8 cellular contexts compared by ENCODE assay signal in genomic region chr6:16420715-16421461, GRCh38.
DNase-seq lines count a peak whose midpoint lies in the region; ATAC-seq, FAIRE-seq and TF ChIP-seq lines count a peak whose summit lies in the region.

No MANE protein-coding gene starts in this region.

- peak; percentile 47 for FAIRE-seq in GM12878 (lab: Jason Lieb, UNC)

- POLR2A ChIA-PET in GM12878 (lab: Charles Lee), result interaction anchor here (0.6 to 5.0 kb wide), 20 partner anchors 11 to 338 kb away, joined by 3 to 134 read pairs (median 6); no protein-coding TSS in a partner anchor

- peaks cover 14% of the 10 kb centered on the region for H3K79me2 ChIP-seq in GM12878 (ENCODE audit: control insufficient read depth, insufficient read depth, low read length)

- BruUV-seq in GM12878 (replicated peaks; lab: Mats Ljungman, UMichigan), result no TSS peak

- CTCF ChIA-PET in GM12878 (lab: Yijun Ruan, JAX), result interaction anchor here (0.6 to 4.2 kb wide), 24 partner anchors 10 to 342 kb away, joined by 3 to 51 read pairs (median 7); no protein-coding TSS in a partner anchor

- TF ChIP-seq CTCF in HFFc6 (IDR thresholded peaks at IDR 0.05) (no peak), GM12878 (IDR thresholded peaks at IDR 0.05 in 2 of 3, conservative IDR thresholded peaks at IDR 0.05 in 1 of 3; ENCODE audit: control insufficient read depth in 2 of 3, extremely low read depth in 1 of 3, insufficient read depth in 1 of 3, low read depth in 3 of 3, low read length in 3 of 3) (no peak), foreskin keratinocyte (conservative IDR thresholded peaks at IDR 0.05) (no peak)

- peak; percentile 88 for DNase-seq in HFFc6
- DNase-seq in NCI-H82 (lab: John Stamatoyannopoulos, UW), result peak; percentile 54
- DNase-seq in GM12878 (ENCODE audit: low read depth, low spot score), result peak; percentile 97
- no peak for DNase-seq in natural killer cell treated with Interleukin-12 subunit alpha and Interleukin-12 subunit beta and Interleukin-15 and Interleukin-18, amount 100 ng/mL, for 72 hours (ENCODE audit: low spot score)
- no peak for DNase-seq in foreskin keratinocyte
- DNase-seq in COLO668 (lab: John Stamatoyannopoulos, UW; ENCODE audit: unreplicated experiment), result no peak
- no peak for DNase-seq in superior temporal gyrus (ENCODE audit: extremely low spot score)

- intact Hi-C loops in GM12878 (cut with micrococcal nuclease; ENCODE audit: unreplicated experiment), result loop anchor here (1.0 to 5.0 kb wide), 3 partner anchors 50 to 266 kb away; no protein-coding TSS in a partner anchor

- H3K4me1 ChIP-seq in GM12878 (ENCODE audit: control insufficient read depth, insufficient read depth, low read length), result peaks cover 36% of the 10 kb centered on the region
- no peaks in the 10 kb centered on the region for H3K4me1 ChIP-seq in foreskin keratinocyte

- H3K36me3 ChIP-seq in GM12878 (ENCODE audit: control insufficient read depth in 2 of 2, insufficient read depth in 2 of 2, low read length in 1 of 2), result peaks cover 0 to 4% of the 10 kb centered on the region in 2 experiments; a peak in 1 of 4 replicates

- peak; percentile 48; the same call in 1 of the 2 replicates for TF ChIP-seq POLR2A in GM12878 (IDR thresholded peaks at IDR 0.05; ENCODE audit: low read depth, low read length)

- H3K9me3 Mint-ChIP-seq in HFFc6, result no peaks in the 10 kb centered on the region
- H3K9me3 Mint-ChIP-seq in natural killer cell treated with Interleukin-12 subunit alpha and Interleukin-12 subunit beta and Interleukin-15 and Interleukin-18, amount 100 ng/mL, for 72 hours, result no peaks in the 10 kb centered on the region

- no peak overlapping the region for H3K4me3 ChIP-seq in GM12878

- no peaks in the 10 kb centered on the region for H3K9me3 ChIP-seq in GM12878 (replicated peaks; ENCODE audit: control insufficient read depth, insufficient read depth, low read length)

- TF ChIP-seq RAD21 in GM12878 (IDR thresholded peaks at IDR 0.05; ENCODE audit: insufficient read depth, low read depth, low read length), result 0 out of 2 replicates have a peak, but pooled peaks have one; percentile 18

- H3K36me3 Mint-ChIP-seq in HFFc6 (ENCODE audit: low read depth), result no peaks in the 10 kb centered on the region
- no peaks in the 10 kb centered on the region for H3K36me3 Mint-ChIP-seq in natural killer cell treated with Interleukin-12 subunit alpha and Interleukin-12 subunit beta and Interleukin-15 and Interleukin-18, amount 100 ng/mL, for 72 hours

- peaks cover 36% of the 10 kb centered on the region for H3K4me1 Mint-ChIP-seq in HFFc6 (ENCODE audit: low read depth)
- H3K4me1 Mint-ChIP-seq in natural killer cell treated with Interleukin-12 subunit alpha and Interleukin-12 subunit beta and Interleukin-15 and Interleukin-18, amount 100 ng/mL, for 72 hours (ENCODE audit: low read depth in 2 of 2), result peaks cover 49 to 50% of the 10 kb centered on the region in 2 donors

- peak overlapping the region; percentile 98 for H3K27ac ChIP-seq in GM12878 (ENCODE audit: control insufficient read depth, insufficient read depth)
- H3K27ac ChIP-seq in foreskin keratinocyte, result no peak overlapping the region

- peak; percentile 36 for ATAC-seq in GM18520 (IDR thresholded peaks at IDR 0.05; ENCODE audit: unreplicated experiment)
- ATAC-seq in GM12878, result peak; percentile 68
- ATAC-seq in natural killer cell treated with Interleukin-12 subunit alpha and Interleukin-12 subunit beta and Interleukin-15 and Interleukin-18, amount 100 ng/mL, for 72 hours, result peak; percentile 84 to 87
- no peak for ATAC-seq in foreskin keratinocyte

- H3K27ac Mint-ChIP-seq in HFFc6, result peak overlapping the region; percentile 90
- H3K27ac Mint-ChIP-seq in natural killer cell treated with Interleukin-12 subunit alpha and Interleukin-12 subunit beta and Interleukin-15 and Interleukin-18, amount 100 ng/mL, for 72 hours, result peak overlapping the region; percentile 97 to 99

- SMC1A ChIA-PET in GM12878 (lab: Charles Lee; ENCODE audit: uncharacterized antibody, unreplicated experiment), result interaction anchor here (0.6 to 8.5 kb wide), 44 partner anchors 7 to 342 kb away, joined by 3 to 338 read pairs (median 4); partner anchors contain the start of gene ATXN1

- H3K27me3 Mint-ChIP-seq in HFFc6 (ENCODE audit: insufficient read depth), result no peaks in the 10 kb centered on the region
- no peaks in the 10 kb centered on the region for H3K27me3 Mint-ChIP-seq in natural killer cell treated with Interleukin-12 subunit alpha and Interleukin-12 subunit beta and Interleukin-15 and Interleukin-18, amount 100 ng/mL, for 72 hours

- H3K4me3 Mint-ChIP-seq in HFFc6, result peak overlapping the region; percentile 79
- H3K4me3 Mint-ChIP-seq in natural killer cell treated with Interleukin-12 subunit alpha and Interleukin-12 subunit beta and Interleukin-15 and Interleukin-18, amount 100 ng/mL, for 72 hours, result peak overlapping the region; percentile 84

- RAD21 ChIA-PET in GM12878 (lab: Charles Lee; ENCODE audit: unreplicated experiment), result interaction anchor here (0.8 to 3.9 kb wide), 37 partner anchors 8 to 342 kb away, joined by 3 to 215 read pairs (median 6); partner anchors contain the start of gene ATXN1

- H4K20me1 ChIP-seq in GM12878 (ENCODE audit: control insufficient read depth, insufficient read depth), result no peaks in the 10 kb centered on the region

- peak; percentile 91; a peak in 3 of 4 replicates for TF ChIP-seq EP300 in GM12878 (IDR thresholded peaks at IDR 0.05; ENCODE audit: borderline replicate concordance in 1 of 2, control insufficient read depth in 1 of 2, low read depth in 2 of 2, low read length in 2 of 2)

- no peaks in the 10 kb centered on the region for H3K27me3 ChIP-seq in GM12878 (replicated peaks in 1 of 2; ENCODE audit: control insufficient read depth in 2 of 2, insufficient read depth in 2 of 2, low read length in 1 of 2)
- no peaks in the 10 kb centered on the region for H3K27me3 ChIP-seq in foreskin keratinocyte

- in situ Hi-C loops in GM12878 (cut with MboI), result loop anchor here (5.0 kb wide), 2 partner anchors 51 to 176 kb away; no protein-coding TSS in a partner anchor

- H3K4me2 ChIP-seq in GM12878 (ENCODE audit: control insufficient read depth, insufficient read depth), result peak overlapping the region; percentile 75

- H3K9ac ChIP-seq in GM12878 (ENCODE audit: control insufficient read depth, insufficient read depth, low read length), result peak overlapping the region; percentile 75

- 1% methylated on average over 7 of the region's 7 CpGs for WGBS in GM12878 (ENCODE audit: insufficient coverage, insufficient replicate concordance, low lambda C conversion rate, missing lambda C conversion rate)

- H2AFZ ChIP-seq in GM12878 (ENCODE audit: control insufficient read depth, low read depth, low read length), result peak overlapping the region; percentile 9; the same call in 1 of the 2 replicates

TF ChIP-seq in GM12878, 131 proteins besides CTCF, POLR2A, EP300 and RAD21 (continues in another document):
- TF ChIP-seq ZNF622 (IDR thresholded peaks at IDR 0.05), result no peak
- peak; percentile 68 for TF ChIP-seq EED (IDR thresholded peaks at IDR 0.05; ENCODE audit: low read depth)
- peak; percentile 74 for TF ChIP-seq IKZF1 (conservative IDR thresholded peaks at IDR 0.05)
- peak; percentile 30; the same call in 1 of the 2 replicates for TF ChIP-seq SMC3 (IDR thresholded peaks at IDR 0.05; ENCODE audit: borderline replicate concordance, low read length)
- peak; percentile 32; the same call in 1 of the 2 replicates for TF ChIP-seq PAX5 (IDR thresholded peaks at IDR 0.05; ENCODE audit: borderline replicate concordance, low read depth, low read length)
- no peak for TF ChIP-seq E4F1 (IDR thresholded peaks at IDR 0.05; ENCODE audit: borderline replicate concordance, partially characterized antibody)
- peak; percentile 98 for TF ChIP-seq POU2F2 (IDR thresholded peaks at IDR 0.05; ENCODE audit: borderline replicate concordance, low read depth, low read length)
- peak; percentile 57; the same call in 1 of the 2 replicates for TF ChIP-seq CHD2 (IDR thresholded peaks at IDR 0.05; ENCODE audit: borderline replicate concordance, low read depth, low read length)
- TF ChIP-seq IKZF2 (IDR thresholded peaks at IDR 0.05), result peak; percentile 84 to 85
- TF ChIP-seq STAT3 (IDR thresholded peaks at IDR 0.05; ENCODE audit: low read depth, low read length), result no peak
- peak; percentile 74 for TF ChIP-seq MEF2A (IDR thresholded peaks at IDR 0.05; ENCODE audit: insufficient read depth, low read depth, low read length)
- TF ChIP-seq DPF2 (IDR thresholded peaks at IDR 0.05), result peak; percentile 85
- peak; percentile 87 for TF ChIP-seq MEF2B (IDR thresholded peaks at IDR 0.05; ENCODE audit: partially characterized antibody, poor library complexity, severe bottlenecking)
- TF ChIP-seq PKNOX1 (IDR thresholded peaks at IDR 0.05), result peak; percentile 58; the same call in 1 of the 2 replicates
- peak; percentile 99 for TF ChIP-seq ASH2L (IDR thresholded peaks at IDR 0.05; ENCODE audit: borderline replicate concordance, low read depth)
- TF ChIP-seq JUND (IDR thresholded peaks at IDR 0.05; ENCODE audit: low read depth, low read length), result peak; percentile 90

Comparison
In these comparisons a context has a peak if more than half of its experiments do, and no peak if none do; other contexts are left out.
1. DNase-seq: peak in HFFc6 (single experiment), NCI-H82 (single experiment) and GM12878 (single experiment); none in natural killer cell treated with Interleukin-12 subunit alpha and Interleukin-12 subunit beta and Interleukin-15 and Interleukin-18, amount 100 ng/mL, for 72 hours (single experiment), foreskin keratinocyte (0 of 2), COLO668 (single experiment) and superior temporal gyrus (single experiment).